ENCODE assay signal across 8 cellular contexts in genomic region chr7:151081170-151082101, GRCh38. TPM values are rescaled to one million over a fixed set of nuclear protein-coding genes. Genes with fewer than 3 reads are reported as not detected.
DNase-seq lines count a peak whose midpoint lies in the region; ATAC-seq, FAIRE-seq and TF ChIP-seq lines count a peak whose summit lies in the region.

No MANE protein-coding gene starts in this region.

- POLR2A ChIA-PET in AG04449 (lab: Yijun Ruan, JAX) = interaction anchor here (0.5 to 1.6 kb wide), 12 partner anchors 13 to 93 kb away, joined by 3 to 8 read pairs (median 3); partner anchors contain the start of gene ABCB8

- H3K4me3 ChIP-seq in AG04449 (ENCODE audit: low read depth, low read length) (peak overlapping the region; percentile 71), HAP-1 (peak overlapping the region; percentile 98), right cardiac atrium (ENCODE audit: low read length) (peak overlapping the region; percentile 35), skin epidermis (peak overlapping the region; percentile 75 to 98 (median 91))

- H3K27ac Mint-ChIP-seq in activated T-helper 1 cell treated with anti-CD3 and anti-CD28 coated beads, Interleukin-12 subunit alpha, Interleukin-12 subunit beta, Interleukin-2, Interleukin-4 antibody, amounts not matched to agents 30 ng/mL and 10 ng/mL and 1 ng/mL, durations not matched to agents 14 hours and 24 hours and 36 hours = no peak overlapping the region

- peaks cover 45% of the 10 kb centered on the region for H3K4me1 Mint-ChIP-seq in activated T-helper 1 cell treated with anti-CD3 and anti-CD28 coated beads, Interleukin-12 subunit alpha, Interleukin-12 subunit beta, Interleukin-2, Interleukin-4 antibody, amounts not matched to agents 30 ng/mL and 10 ng/mL and 1 ng/mL, durations not matched to agents 14 hours and 24 hours and 36 hours (ENCODE audit: low read depth)

- ATAC-seq in right cardiac atrium = peak; percentile 3 to 23

- H3K36me3 ChIP-seq in HAP-1 (replicated peaks) = peaks cover 31% of the 10 kb centered on the region

- H3K27ac ChIP-seq in right cardiac atrium (ENCODE audit: low read length) = peak overlapping the region; percentile 87
- peak overlapping the region; percentile 58 to 98 (median 96) for H3K27ac ChIP-seq in skin epidermis

- DNase-seq in AG04449 (ENCODE audit: low read depth, low spot score) (no peak), HAP-1 (ENCODE audit: low spot score in 2 of 2) (peak in 1 of 2 experiments; percentile 64), right cardiac atrium (peak; percentile 53 to 85 (median 80)), D721Med (ENCODE audit: insufficient read length, low spot score) (no peak), NOMO-1 (lab: John Stamatoyannopoulos, UW; ENCODE audit: unreplicated experiment in 2 of 2) (no peak), HTR-8/SVneo (ENCODE audit: insufficient read length, low spot score) (no peak)
- no peak for DNase-seq in activated T-helper 1 cell treated with anti-CD3 and anti-CD28 coated beads, Interleukin-12 subunit alpha, Interleukin-12 subunit beta, Interleukin-2, Interleukin-4 antibody, amounts not matched to agents 30 ng/mL and 10 ng/mL and 1 ng/mL, durations not matched to agents 14 hours and 24 hours and 36 hours (ENCODE audit: low spot score)

- peak overlapping the region; percentile 95 for H3K4me3 Mint-ChIP-seq in activated T-helper 1 cell treated with anti-CD3 and anti-CD28 coated beads, Interleukin-12 subunit alpha, Interleukin-12 subunit beta, Interleukin-2, Interleukin-4 antibody, amounts not matched to agents 30 ng/mL and 10 ng/mL and 1 ng/mL, durations not matched to agents 14 hours and 24 hours and 36 hours

- H3K9me3 Mint-ChIP-seq in activated T-helper 1 cell treated with anti-CD3 and anti-CD28 coated beads, Interleukin-12 subunit alpha, Interleukin-12 subunit beta, Interleukin-2, Interleukin-4 antibody, amounts not matched to agents 30 ng/mL and 10 ng/mL and 1 ng/mL, durations not matched to agents 14 hours and 24 hours and 36 hours = no peaks in the 10 kb centered on the region

- in situ Hi-C loops in HAP-1 (cut with MboI; ENCODE audit: low sequenced_read_pairs) = no loop called here

- H3K9me3 ChIP-seq in HAP-1 = no peaks in the 10 kb centered on the region
- no peaks in the 10 kb centered on the region for H3K9me3 ChIP-seq in right cardiac atrium (ENCODE audit: control insufficient read depth, low read length)

- peaks cover 13% of the 10 kb centered on the region for H3K36me3 Mint-ChIP-seq in activated T-helper 1 cell treated with anti-CD3 and anti-CD28 coated beads, Interleukin-12 subunit alpha, Interleukin-12 subunit beta, Interleukin-2, Interleukin-4 antibody, amounts not matched to agents 30 ng/mL and 10 ng/mL and 1 ng/mL, durations not matched to agents 14 hours and 24 hours and 36 hours (ENCODE audit: low read depth)

- H3K27me3 ChIP-seq in HAP-1 (ENCODE audit: low read depth) (no peaks in the 10 kb centered on the region), right cardiac atrium (ENCODE audit: control insufficient read depth, insufficient read depth) (no peaks in the 10 kb centered on the region)

- no peak for FAIRE-seq in D721Med (lab: Jason Lieb, UNC)
- FAIRE-seq in HTR-8/SVneo (lab: Jason Lieb, UNC) = no peak

- TF ChIP-seq CTCF in AG04449 (IDR thresholded peaks at IDR 0.05; ENCODE audit: insufficient read depth, low read length, missing control alignments) (no peak), D721Med (IDR thresholded peaks at IDR 0.05; ENCODE audit: insufficient read depth, missing control alignments) (no peak)

- intact Hi-C loops in activated T-helper 1 cell treated with anti-CD3 and anti-CD28 coated beads, Interleukin-12 subunit alpha, Interleukin-12 subunit beta, Interleukin-2, Interleukin-4 antibody, amounts not matched to agents 30 ng/mL and 10 ng/mL and 1 ng/mL, durations not matched to agents 14 hours and 24 hours and 36 hours (cut with micrococcal nuclease) = loop anchor here (2.0 to 10.0 kb wide), 5 partner anchors 63 to 1457 kb away; partner anchors contain the start of genes ACTR3C, LRRC61 and NUB1
- intact Hi-C loops in right cardiac atrium (cut with DNase I) = loop anchor here in 1 of 4 donors (10.0 kb wide), 1 partner anchor 57 kb away; the partner anchor contains the start of genes ABCB8 and ATG9B

- H3K27me3 Mint-ChIP-seq in activated T-helper 1 cell treated with anti-CD3 and anti-CD28 coated beads, Interleukin-12 subunit alpha, Interleukin-12 subunit beta, Interleukin-2, Interleukin-4 antibody, amounts not matched to agents 30 ng/mL and 10 ng/mL and 1 ng/mL, durations not matched to agents 14 hours and 24 hours and 36 hours (ENCODE audit: insufficient read depth) = peaks cover 12% of the 10 kb centered on the region

- 21% methylated on average over 64 of the region's 64 CpGs for WGBS in right cardiac atrium

- peaks cover 31% of the 10 kb centered on the region for H3K4me1 ChIP-seq in HAP-1
- H3K4me1 ChIP-seq in right cardiac atrium (ENCODE audit: control insufficient read depth, insufficient read depth, low read length) = peaks cover 5% of the 10 kb centered on the region

- CTCF ChIA-PET in AG04449 (lab: Yijun Ruan, JAX) = interaction anchor here (1.0 to 19.2 kb wide), 3 partner anchors 14 to 28 kb away, joined by 3 to 347 read pairs (median 4); no protein-coding TSS in a partner anchor

RNA-seq across cellular contexts. Expression of gene FASTK, which starts 0.8 kb away (rescaled TPM):
- 92.6 and 96.3 TPM in 2 replicates for total RNA-seq in activated T-helper 1 cell treated with anti-CD3 and anti-CD28 coated beads, Interleukin-12 subunit alpha, Interleukin-12 subunit beta, Interleukin-2, Interleukin-4 antibody, amounts not matched to agents 30 ng/mL and 10 ng/mL and 1 ng/mL, durations not matched to agents 14 hours and 24 hours and 36 hours
- total RNA-seq in right cardiac atrium = 10 to 100 TPM; 64.1 to 82.0 (median 68.9) TPM
- 133 TPM for polyA plus RNA-seq in right cardiac atrium

RNA-seq across cellular contexts. Expression of gene TMUB1, which starts 1.9 kb away (rescaled TPM):
- 55.3 and 63.4 TPM in 2 replicates for total RNA-seq in activated T-helper 1 cell treated with anti-CD3 and anti-CD28 coated beads, Interleukin-12 subunit alpha, Interleukin-12 subunit beta, Interleukin-2, Interleukin-4 antibody, amounts not matched to agents 30 ng/mL and 10 ng/mL and 1 ng/mL, durations not matched to agents 14 hours and 24 hours and 36 hours
- total RNA-seq in right cardiac atrium = 10 to 100 TPM; 28.5 to 36.5 (median 35.8) TPM
- polyA plus RNA-seq in right cardiac atrium = 55.2 TPM

RNA-seq across cellular contexts. Expression of gene AGAP3, which starts 4.8 kb away (rescaled TPM):
- total RNA-seq in activated T-helper 1 cell treated with anti-CD3 and anti-CD28 coated beads, Interleukin-12 subunit alpha, Interleukin-12 subunit beta, Interleukin-2, Interleukin-4 antibody, amounts not matched to agents 30 ng/mL and 10 ng/mL and 1 ng/mL, durations not matched to agents 14 hours and 24 hours and 36 hours = 52.9 and 58.0 TPM in 2 replicates
- total RNA-seq in right cardiac atrium = 10 to 100 TPM; 58.3 to 78.8 (median 67.6) TPM
- polyA plus RNA-seq in right cardiac atrium = 61.4 TPM

RNA-seq across cellular contexts. Expression of gene SLC4A2, which starts 22.0 kb away (rescaled TPM):
- total RNA-seq in activated T-helper 1 cell treated with anti-CD3 and anti-CD28 coated beads, Interleukin-12 subunit alpha, Interleukin-12 subunit beta, Interleukin-2, Interleukin-4 antibody, amounts not matched to agents 30 ng/mL and 10 ng/mL and 1 ng/mL, durations not matched to agents 14 hours and 24 hours and 36 hours = 127 and 128 TPM in 2 replicates
- 100 to 1,000 TPM in 2 of 4 donors, 10 to 100 TPM in 2; 83.5 to 120 (median 96.5) TPM for total RNA-seq in right cardiac atrium
- polyA plus RNA-seq in right cardiac atrium = 61.7 TPM

RNA-seq across cellular contexts. Expression of gene CDK5, which starts 23.7 kb away (rescaled TPM):
- 24.9 and 28.1 TPM in 2 replicates for total RNA-seq in activated T-helper 1 cell treated with anti-CD3 and anti-CD28 coated beads, Interleukin-12 subunit alpha, Interleukin-12 subunit beta, Interleukin-2, Interleukin-4 antibody, amounts not matched to agents 30 ng/mL and 10 ng/mL and 1 ng/mL, durations not matched to agents 14 hours and 24 hours and 36 hours
- 10 to 100 TPM in 1 of 4 donors, 1 to 10 TPM in 3; 6.2 to 11.2 (median 7.4) TPM for total RNA-seq in right cardiac atrium
- 6.5 TPM for polyA plus RNA-seq in right cardiac atrium

Comparison
In these comparisons a context has a peak if more than half of its experiments do, and no peak if none do; other contexts are left out.
1. DNase-seq: peak in right cardiac atrium (3 of 3); none in AG04449 (single experiment), activated T-helper 1 cell treated with anti-CD3 and anti-CD28 coated beads, Interleukin-12 subunit alpha, Interleukin-12 subunit beta, Interleukin-2, Interleukin-4 antibody, amounts not matched to agents 30 ng/mL and 10 ng/mL and 1 ng/mL, durations not matched to agents 14 hours and 24 hours and 36 hours (single experiment), D721Med (single experiment), NOMO-1 (0 of 2) and HTR-8/SVneo (single experiment).
2. H3K4me3 ChIP-seq: peak in every context shown above with its lines; median percentile 98 in HAP-1; 91 in skin epidermis; 71 in AG04449; 35 in right cardiac atrium.